ENCODE assay signal across 12 cellular contexts in the genomic region with DNA sequence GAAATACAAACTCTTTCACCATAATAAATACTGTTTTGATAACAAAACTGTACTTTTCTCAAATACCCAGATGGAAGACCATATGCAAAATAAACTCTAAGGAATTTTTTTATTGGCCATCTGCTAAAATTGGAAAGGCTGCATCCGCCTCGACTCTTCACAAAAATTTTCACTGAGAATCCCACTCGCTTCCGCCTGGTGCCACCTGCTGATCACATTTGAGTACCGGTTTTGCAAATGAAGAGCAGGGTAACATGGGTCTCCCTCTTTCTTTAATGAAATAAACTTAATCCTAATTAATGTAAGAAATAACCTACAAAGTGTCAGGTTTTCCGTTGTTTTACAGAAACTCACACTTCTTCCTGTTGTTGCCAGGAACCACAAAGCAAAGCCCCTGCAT.
A peak's percentile ranks its signal among the peaks of the same experiment; 100 is the strongest.
DNase-seq lines count a peak whose midpoint lies in the region; ATAC-seq, FAIRE-seq and TF ChIP-seq lines count a peak whose summit lies in the region.
"Had no signal": no experiment of that assay in that cellular context is flagged by ENCODE, and none has a peak within 500 bp of the region (broad histone marks: within the 10 kb centered on the region; RNA-seq: fewer than 3 reads in every experiment).

No MANE protein-coding gene starts in this region.

- peak; percentile 44 for TF ChIP-seq CTCF in epithelial cell of esophagus (IDR thresholded peaks at IDR 0.05; ENCODE audit: insufficient read depth, low read depth, low read length, missing control alignments)
- peak in 2 of 3 donors; percentile 32 to 54 for TF ChIP-seq CTCF in ovary (IDR thresholded peaks at IDR 0.05)

- no peaks in the 10 kb centered on the region for H3K36me3 ChIP-seq in ovary
- H3K36me3 ChIP-seq in SJCRH30: no peaks in the 10 kb centered on the region

- FAIRE-seq in RCC 7860 (lab: Jason Lieb, UNC): no peak
- FAIRE-seq: G401.6 had no signal

- no peak overlapping the region for H3K27ac ChIP-seq in ovary
- no peak overlapping the region for H3K27ac ChIP-seq in SJCRH30

- H3K4me1 ChIP-seq in ovary (ENCODE audit: insufficient read depth): peaks cover 4% of the 10 kb centered on the region
- H3K4me1 ChIP-seq in SJCRH30: peaks cover 2% of the 10 kb centered on the region; the same call in 1 of the 2 replicates

- H3K4me3 ChIP-seq in epithelial cell of esophagus (ENCODE audit: low read length) (no peak overlapping the region), ovary (no peak overlapping the region), SJCRH30 (no peak overlapping the region)

- intact Hi-C loops in ovary (cut with DNase I): loop anchor here in 2 of 4 donors (5.0 kb wide), 1 partner anchor 469 kb away; no protein-coding TSS in a partner anchor

- no peak for ATAC-seq in GM21619 (IDR thresholded peaks at IDR 0.05; ENCODE audit: unreplicated experiment)

- DNase-seq in DMS79 treated with DMSO at 0.1 percent for 48 hours (lab: John Stamatoyannopoulos, UW) (peak; percentile 62), NCI-H2171 treated with DMSO at 0.1 percent for 48 hours (lab: John Stamatoyannopoulos, UW) (peak; percentile 74), epithelial cell of esophagus (ENCODE audit: low read depth) (no peak), ovary (peak; percentile 27 to 62 (median 52)), RKO (ENCODE audit: low spot score) (no peak), SJCRH30 (no peak), RCC 7860 (ENCODE audit: low spot score) (no peak)
- DNase-seq: activated CD8-positive, alpha-beta memory T cell treated with anti-CD3 and anti-CD28 coated beads, Interleukin-2, amount 50 U/mL, for 48 hours; immature natural killer cell; stimulated activated naive CD4-positive, alpha-beta T cell treated with Interleukin-2 at 50 U/mL for 16 hours had no signal

- H3K9me3 ChIP-seq in ovary (no peaks in the 10 kb centered on the region), SJCRH30 (replicated peaks) (no peaks in the 10 kb centered on the region)

- H3K27me3 ChIP-seq in ovary (no peaks in the 10 kb centered on the region), SJCRH30 (no peaks in the 10 kb centered on the region)

- TF ChIP-seq POLR2A in ovary (IDR thresholded peaks at IDR 0.05): no peak

- 3 to 15% (median 6%) methylated on average over 6 of the region's 6 CpGs for WGBS in ovary, 3 donors

- no peak for TF ChIP-seq EP300 in ovary (IDR thresholded peaks at IDR 0.05)

Comparison
In these comparisons a context has a peak if more than half of its experiments do, and no peak if none do; other contexts are left out.
1. DNase-seq: peak in DMS79 treated with DMSO at 0.1 percent for 48 hours (single experiment), NCI-H2171 treated with DMSO at 0.1 percent for 48 hours (single experiment) and ovary (5 of 5); none in epithelial cell of esophagus (single experiment), RKO (single experiment), SJCRH30 (0 of 2) and RCC 7860 (single experiment).